ENCODE assay signal across 21 cellular contexts in the genomic region with DNA sequence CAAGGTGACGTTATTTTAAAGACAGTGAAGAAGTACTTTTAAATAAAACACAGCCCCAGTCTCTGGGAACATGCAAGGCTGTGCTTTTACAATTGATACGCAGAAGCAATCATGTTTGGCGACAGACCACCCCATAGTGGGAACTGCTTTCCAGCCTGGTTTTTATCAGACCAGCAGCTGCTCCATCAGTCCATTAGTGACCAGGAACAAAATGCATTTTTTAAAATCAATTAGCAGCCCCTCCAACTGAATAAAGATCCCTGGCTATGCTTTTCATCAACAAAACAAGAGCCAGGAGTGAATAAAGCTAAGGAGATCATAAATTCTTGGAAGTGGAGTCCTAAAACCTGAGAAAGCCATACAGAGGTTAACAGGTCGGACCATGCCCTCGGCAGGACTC.
DNase-seq lines count a peak whose midpoint lies in the region; ATAC-seq and TF ChIP-seq lines count a peak whose summit lies in the region.
"Had no signal": no experiment of that assay in that cellular context is flagged by ENCODE, and none has a peak within 500 bp of the region (broad histone marks: within the 10 kb centered on the region; RNA-seq: fewer than 3 reads in every experiment).

No MANE protein-coding gene starts in this region.

- no peaks in the 10 kb centered on the region for H3K4me1 ChIP-seq in gastrocnemius medialis
- H3K4me1 ChIP-seq: A549, BLaER1 had no signal

- no peaks in the 10 kb centered on the region for H3K9me3 ChIP-seq in gastrocnemius medialis
- H3K9me3 ChIP-seq: A549, BLaER1 had no signal

- no peaks in the 10 kb centered on the region for H3K27me3 ChIP-seq in gastrocnemius medialis
- H3K27me3 ChIP-seq: BLaER1 had no signal

- H3K4me3 Mint-ChIP-seq in glutamatergic neuron (ENCODE audit: unreplicated experiment) (peak overlapping the region; percentile 30), nephron (no peak overlapping the region)
- H3K4me3 Mint-ChIP-seq: CD14-positive monocyte; CD4-positive, alpha-beta memory T cell; HFFc6; IgD-negative memory B cell had no signal

- H3K36me3 Mint-ChIP-seq in glutamatergic neuron (ENCODE audit: unreplicated experiment) (no peaks in the 10 kb centered on the region), nephron (ENCODE audit: low read depth) (no peaks in the 10 kb centered on the region)
- H3K36me3 Mint-ChIP-seq: CD14-positive monocyte; CD4-positive, alpha-beta memory T cell; IgD-negative memory B cell had no signal

- H3K4me1 Mint-ChIP-seq in glutamatergic neuron (ENCODE audit: low read depth, unreplicated experiment) (peaks cover 26% of the 10 kb centered on the region), nephron (peaks cover 15% of the 10 kb centered on the region)
- H3K4me1 Mint-ChIP-seq: CD14-positive monocyte; CD4-positive, alpha-beta memory T cell; IgD-negative memory B cell had no signal

- no peak overlapping the region for H3K27ac ChIP-seq in gastrocnemius medialis
- H3K27ac ChIP-seq: 22Rv1, A549, BLaER1, GM23248 had no signal

- TF ChIP-seq POLR2A in gastrocnemius medialis (IDR thresholded peaks at IDR 0.05) = no peak

- in situ Hi-C loops in gastrocnemius medialis (cut with MboI; ENCODE audit: low sequenced_read_pairs in 4 of 4) = no loop called here

- ATAC-seq in gastrocnemius medialis = no peak
- ATAC-seq: A549, HCT116, HepG2 had no signal

- H3K9me3 Mint-ChIP-seq in glutamatergic neuron (ENCODE audit: unreplicated experiment) (peaks cover 3% of the 10 kb centered on the region), nephron (peaks cover 2% of the 10 kb centered on the region)
- H3K9me3 Mint-ChIP-seq: HFFc6 had no signal

- intact Hi-C loops in gastrocnemius medialis (cut with DNase I; ENCODE audit: low total_unique reads) = no loop called here

- H3K27me3 Mint-ChIP-seq in glutamatergic neuron (ENCODE audit: unreplicated experiment) = peaks cover 5% of the 10 kb centered on the region
- peaks cover 4% of the 10 kb centered on the region for H3K27me3 Mint-ChIP-seq in nephron (ENCODE audit: low read depth)
- H3K27me3 Mint-ChIP-seq: CD4-positive, alpha-beta memory T cell; IgD-negative memory B cell had no signal

- no peak for TF ChIP-seq CTCF in glutamatergic neuron (IDR thresholded peaks at IDR 0.05; ENCODE audit: partially characterized antibody, unreplicated experiment)
- no peak for TF ChIP-seq CTCF in nephron (IDR thresholded peaks at IDR 0.05; ENCODE audit: unreplicated experiment in 3 of 3)
- no peak for TF ChIP-seq CTCF in gastrocnemius medialis (IDR thresholded peaks at IDR 0.05 in 4 of 5, conservative IDR thresholded peaks at IDR 0.05 in 1 of 5)

- H3K4me3 ChIP-seq in gastrocnemius medialis = no peak overlapping the region
- H3K4me3 ChIP-seq: A549, BLaER1, GM23248 had no signal

- DNase-seq in NCI-H1092 treated with DMSO at 0.1 percent for 48 hours (lab: John Stamatoyannopoulos, UW) = peak; percentile 10
- DNase-seq in NCI-H1092 (lab: John Stamatoyannopoulos, UW) = no peak
- no peak for DNase-seq in glutamatergic neuron
- DNase-seq in NCI-H187 treated with DMSO at 0.1 percent for 48 hours (lab: John Stamatoyannopoulos, UW) = no peak
- DNase-seq in gastrocnemius medialis = no peak
- DNase-seq in NCI-H226 = no peak
- DNase-seq: CD4-positive, alpha-beta memory T cell; DMS153; DMS79; GDM1; GM23248; H7; HFFc6 had no signal

- H3K27ac Mint-ChIP-seq in glutamatergic neuron (ENCODE audit: unreplicated experiment) = peak overlapping the region; percentile 39
- peak overlapping the region in 2 of 3 experiments; percentile 12 to 35 for H3K27ac Mint-ChIP-seq in nephron
- H3K27ac Mint-ChIP-seq: CD14-positive monocyte; CD4-positive, alpha-beta memory T cell; HFFc6; IgD-negative memory B cell had no signal

- H3K36me3 ChIP-seq in gastrocnemius medialis = no peaks in the 10 kb centered on the region
- H3K36me3 ChIP-seq: BLaER1 had no signal
